ENCODE assay signal across 23 cellular contexts in genomic region chr17:55661359-55661758, GRCh38.
"Had no signal": no experiment of that assay in that cellular context is flagged by ENCODE, and none has a peak within 500 bp of the region (broad histone marks: within the 10 kb centered on the region; RNA-seq: fewer than 3 reads in every experiment).

No MANE protein-coding gene starts in this region.

- H3K27me3 ChIP-seq: left lung, sigmoid colon had no signal

- DNase-seq: activated B cell treated with CpG ODN at 0.5 μM for 24 hours; activated CD4-positive, alpha-beta T cell treated with anti-CD3 and anti-CD28 coated beads for 36 hours; activated CD4-positive, alpha-beta T cell treated with anti-CD3 and anti-CD28 coated beads, Interleukin-2, amount 50 U/mL, for 4 hours; activated CD8-positive, alpha-beta memory T cell treated with anti-CD3 and anti-CD28 coated beads for 24 hours; activated CD8-positive, alpha-beta memory T cell treated with anti-CD3 and anti-CD28 coated beads, Interleukin-2, amount 50 U/mL, for 4 hours; activated naive CD4-positive, alpha-beta T cell; activated T-cell treated with anti-CD3 and anti-CD28 coated beads, Interleukin-2, amount 50 U/mL, for 24 hours; cerebellar nuclear complex; cortex of kidney; endodermal cell; immature natural killer cell; kidney glomerular epithelial cell; left lung; midbrain; natural killer cell; retina; sigmoid colon; stimulated activated CD4-positive, alpha-beta T cell treated with anti-CD3 and anti-CD28 coated beads, Interleukin-15, amount 100 ng/mL, for 24 hours; T-helper 17 cell had no signal

- H3K9me3 ChIP-seq: left lung, sigmoid colon, thoracic aorta had no signal

- H3K36me3 ChIP-seq: left lung, sigmoid colon, thoracic aorta had no signal

- H3K27ac ChIP-seq: epithelial cell of prostate, left lung, thoracic aorta had no signal

- H3K4me3 ChIP-seq: left lung, lung, sigmoid colon, smooth muscle cell, thoracic aorta had no signal
